In the genomic region with DNA sequence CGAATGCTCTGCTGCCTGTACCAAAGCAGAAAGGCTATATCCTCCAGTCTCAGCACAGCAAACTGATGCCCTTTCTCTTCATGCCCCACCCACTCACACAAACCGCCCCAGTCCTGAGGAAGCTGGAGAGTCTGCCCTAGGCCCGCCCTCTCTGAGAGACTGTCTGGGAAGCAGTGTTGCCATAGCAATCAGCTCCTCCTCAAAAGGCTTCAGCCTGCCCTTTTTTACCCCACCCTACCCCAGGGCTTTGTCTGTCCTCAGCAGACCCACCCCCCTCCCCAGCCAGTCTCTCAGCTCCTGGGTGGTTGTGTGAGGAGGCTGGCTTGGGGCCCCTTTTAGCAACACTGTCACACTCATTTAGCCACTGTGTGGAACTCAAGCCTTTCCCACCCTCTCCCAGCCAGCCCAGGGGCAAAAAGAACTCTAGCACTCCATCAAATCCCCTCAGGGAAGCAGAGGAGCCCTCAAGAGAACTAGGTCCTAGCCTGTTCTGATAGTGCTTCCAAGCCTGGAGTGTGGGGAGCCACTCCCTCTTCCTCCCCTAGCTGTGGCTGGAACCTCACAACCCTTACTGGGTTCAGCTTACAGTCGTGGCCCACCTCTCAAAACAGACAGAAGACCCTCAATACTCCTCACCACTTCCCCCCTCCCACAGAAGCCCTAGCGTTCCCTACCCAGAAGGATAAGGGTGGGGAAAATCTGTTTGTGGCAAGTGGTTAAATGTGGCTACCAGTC, we compare ENCODE assay signal across 8 cellular contexts. TPM values are rescaled to one million over a fixed set of nuclear protein-coding genes. Genes with fewer than 3 reads are reported as not detected.
DNase-seq lines count a peak whose midpoint lies in the region; ATAC-seq, FAIRE-seq and TF ChIP-seq lines count a peak whose summit lies in the region.

No MANE protein-coding gene starts in this region.

- H3K36me3 ChIP-seq in colonic mucosa: no peaks in the 10 kb centered on the region

- H3K9me3 Mint-ChIP-seq in WTC11: no peaks in the 10 kb centered on the region

- peak overlapping the region; percentile 91 for H3K27ac ChIP-seq in colonic mucosa

- H3K9ac ChIP-seq in colonic mucosa (ENCODE audit: low read depth in 2 of 2, low read length in 2 of 2): peak overlapping the region; percentile 74 to 93

- H3K27me3 Mint-ChIP-seq in WTC11 (ENCODE audit: low read depth): no peaks in the 10 kb centered on the region

- H3K4me1 ChIP-seq in colonic mucosa: peaks cover 6% of the 10 kb centered on the region

- H3K9me3 ChIP-seq in colonic mucosa: no peaks in the 10 kb centered on the region

- no peak for TF ChIP-seq CTCF in WTC11 (IDR thresholded peaks at IDR 0.05)
- no peak for TF ChIP-seq CTCF in colonic mucosa (IDR thresholded peaks at IDR 0.05)

- intact Hi-C loops in colonic mucosa (cut with DNase I) (no loop called here), left colon (cut with DNase I, micrococcal nuclease) (no loop called here)

- H3K27me3 ChIP-seq in colonic mucosa: no peaks in the 10 kb centered on the region

- H3K27ac Mint-ChIP-seq in WTC11: peak overlapping the region; percentile 99

- FAIRE-seq in A204.1 (lab: Jason Lieb, UNC) (peak; percentile 90), GM18507 (lab: Jason Lieb, UNC) (peak; percentile 83)

- POLR2A ChIA-PET in WTC11 (lab: Charles Lee): interaction anchor here (0.6 to 2.0 kb wide), 6 partner anchors 11 to 225 kb away, joined by 3 to 16 read pairs (median 6); partner anchors contain the start of genes FANCG, STOML2, UNC13B and VCP

- ATAC-seq in WTC11 (peak; percentile 54), left colon (peak; percentile 43), HG02623 (IDR thresholded peaks at IDR 0.05; ENCODE audit: unreplicated experiment) (no peak)

- peak overlapping the region; percentile 38 for H3K4me3 ChIP-seq in colonic mucosa

- CTCF ChIA-PET in WTC11 (lab: Charles Lee): interaction anchor here (0.6 to 2.9 kb wide), 19 partner anchors 11 to 490 kb away, joined by 3 to 28 read pairs (median 4); partner anchors contain the start of genes FANCG, PIGO, RUSC2 and STOML2

- peaks cover 37% of the 10 kb centered on the region for H3K4me1 Mint-ChIP-seq in WTC11

- H3K36me3 Mint-ChIP-seq in WTC11: no peaks in the 10 kb centered on the region

- peak overlapping the region; percentile 98 for H3K4me3 Mint-ChIP-seq in WTC11

- DNase-seq in GM18507 (ENCODE audit: extremely low spot score, insufficient read length, low read depth): no peak
- peak; percentile 94 for DNase-seq in NCI-H2227 (lab: John Stamatoyannopoulos, UW; ENCODE audit: unreplicated experiment)
- DNase-seq in WTC11 (ENCODE audit: low spot score): peak; percentile 89
- DNase-seq in colonic mucosa: peak; percentile 95
- peak; percentile 83 to 95 for DNase-seq in left colon
- peak; percentile 74 for DNase-seq in stimulated activated CD4-positive, alpha-beta T cell treated with anti-CD3 and anti-CD28 coated beads, Interleukin-1b, Interleukin-23, amount 100 ng/mL, for 48 hours

TF ChIP-seq in WTC11, 78 proteins besides CTCF, POLR2A, EP300 and RAD21:
- no peak for TF ChIP-seq KAT7 (CRISPR knock-in tag; IDR thresholded peaks at IDR 0.05; ENCODE audit: borderline replicate concordance)

RNA-seq across cellular contexts. Expression of gene ATOSB, which starts 1.4 kb away (rescaled TPM):
- 4.7 to 8.7 TPM (median 5.4 TPM) in 3 replicates for total RNA-seq in WTC11 (2021)
- total RNA-seq in colonic mucosa: 10 to 100 TPM; 16.8 to 44.6 TPM
- 10 to 100 TPM; 38.4 to 46.4 TPM for total RNA-seq in left colon

RNA-seq across cellular contexts. Expression of gene STOML2, which starts 11.3 kb away (rescaled TPM):
- total RNA-seq in WTC11 (2021) (208 to 214 TPM (median 210 TPM) in 3 replicates), colonic mucosa (100 to 1,000 TPM; 111 to 233 TPM), left colon (100 to 1,000 TPM in 1 of 2 donors, 10 to 100 TPM in 1; 89.8 to 118 TPM)

RNA-seq across cellular contexts. Expression of gene PIGO, which starts 17.9 kb away (rescaled TPM):
- 23.8 to 33.3 TPM (median 31.3 TPM) in 3 replicates for total RNA-seq in WTC11 (2021)
- total RNA-seq in colonic mucosa: 10 to 100 TPM; 27.6 to 51.3 TPM
- total RNA-seq in left colon: 10 to 100 TPM; 32.4 to 38.7 TPM

RNA-seq across cellular contexts. Expression of gene FANCG, which starts 34.5 kb away (rescaled TPM):
- total RNA-seq in WTC11 (2021) (80.9 to 108 TPM (median 89.1 TPM) in 3 replicates), colonic mucosa (10 to 100 TPM; 11.4 to 47.5 TPM), left colon (10 to 100 TPM; 11.0 to 17.3 TPM)

RNA-seq across cellular contexts. Expression of gene VCP, which starts 41.9 kb away (rescaled TPM):
- total RNA-seq in WTC11 (2021) (305 to 386 TPM (median 329 TPM) in 3 replicates), colonic mucosa (100 to 1,000 TPM; 176 to 287 TPM), left colon (100 to 1,000 TPM; 167 to 189 TPM)
